Comparison of ENCODE assay signal across 12 cellular contexts in genomic region chr2:101349893-101350662, GRCh38. TPM values are rescaled to one million over a fixed set of nuclear protein-coding genes. Genes with fewer than 3 reads are reported as not detected.
A peak's percentile ranks its signal among the peaks of the same experiment; 100 is the strongest.
DNase-seq lines count a peak whose midpoint lies in the region; ATAC-seq and TF ChIP-seq lines count a peak whose summit lies in the region.
"Had no signal": no experiment of that assay in that cellular context is flagged by ENCODE, and none has a peak within 500 bp of the region (broad histone marks: within the 10 kb centered on the region; RNA-seq: fewer than 3 reads in every experiment).

No MANE protein-coding gene starts in this region.

- peak; percentile 50 for DNase-seq in AG08395 (ENCODE audit: low spot score)
- peak; percentile 23 for DNase-seq in HuH-7.5 (ENCODE audit: low spot score)
- DNase-seq in brain pericyte (ENCODE audit: low read depth, low spot score), result peak; percentile 22
- no peak for DNase-seq in left lung
- no peak for DNase-seq in activated CD8-positive, alpha-beta memory T cell treated with anti-CD3 and anti-CD28 coated beads, Interleukin-2, amount 50 U/mL, for 4 hours
- DNase-seq in activated CD8-positive, alpha-beta memory T cell treated with anti-CD3 and anti-CD28 coated beads, Interleukin-2, amount 50 U/mL, for 48 hours, result no peak
- no peak for DNase-seq in prostate gland (ENCODE audit: low spot score)
- no peak for DNase-seq in NCI-H2227 treated with DMSO at 0.1 percent for 48 hours (lab: John Stamatoyannopoulos, UW)
- DNase-seq: DMS 273 treated with DMSO at 0.1 percent for 48 hours, heart right ventricle, right lobe of liver had no signal

- no peaks in the 10 kb centered on the region for H3K36me3 ChIP-seq in left lung
- no peaks in the 10 kb centered on the region for H3K36me3 ChIP-seq in prostate gland
- H3K36me3 ChIP-seq: heart right ventricle, right lobe of liver had no signal

- ATAC-seq in left lung, result peak; percentile 48

- intact Hi-C loops in left lung (cut with DNase I), result no loop called here
- intact Hi-C loops in prostate gland (cut with DNase I), result no loop called here

- WGBS in prostate gland, result 79% methylated on average over 7 of the region's 7 CpGs

- H3K4me3 ChIP-seq in left lung (no peak overlapping the region), prostate gland (no peak overlapping the region)
- H3K4me3 ChIP-seq: heart right ventricle, right lobe of liver had no signal

- H3K9me3 ChIP-seq in left lung (no peaks in the 10 kb centered on the region), prostate gland (no peaks in the 10 kb centered on the region)
- H3K9me3 ChIP-seq: heart right ventricle, right lobe of liver had no signal

- H3K4me1 ChIP-seq in left lung (no peaks in the 10 kb centered on the region), prostate gland (replicated peaks) (no peaks in the 10 kb centered on the region)
- H3K4me1 ChIP-seq: heart right ventricle, right lobe of liver had no signal

- H3K27ac ChIP-seq in left lung, result no peak overlapping the region
- H3K27ac ChIP-seq in prostate gland, result no peak overlapping the region
- H3K27ac ChIP-seq: heart right ventricle, right lobe of liver had no signal

- TF ChIP-seq CTCF in left lung (IDR thresholded peaks at IDR 0.05) (no peak), prostate gland (IDR thresholded peaks at IDR 0.05) (peak in 1 of 4 experiments; percentile 13)

- H3K27me3 ChIP-seq in left lung, result no peaks in the 10 kb centered on the region
- no peaks in the 10 kb centered on the region for H3K27me3 ChIP-seq in prostate gland (replicated peaks; ENCODE audit: insufficient read depth)
- H3K27me3 ChIP-seq: heart right ventricle, right lobe of liver had no signal

- TF ChIP-seq POLR2A in prostate gland (IDR thresholded peaks at IDR 0.05), result no peak

RNA-seq across cellular contexts. Expression of gene CREG2, which starts 37.2 kb away (rescaled TPM):
- total RNA-seq in left lung, result not detected
- not detected for total RNA-seq in prostate gland
- total RNA-seq: subcutaneous adipose tissue had no signal

RNA-seq across cellular contexts. Expression of gene RNF149, which starts 41.6 kb away (rescaled TPM):
- 100 to 1,000 TPM in 1 of 2 donors, 10 to 100 TPM in 1; 52.9 to 111 TPM for total RNA-seq in left lung
- total RNA-seq in prostate gland, result 10 to 100 TPM; 57.2 to 75.4 TPM

Comparison
In these comparisons a context has a peak if more than half of its experiments do, and no peak if none do; other contexts are left out.
1. DNase-seq: peak in AG08395 (single experiment), HuH-7.5 (single experiment) and brain pericyte (single experiment); none in left lung (0 of 2), activated CD8-positive, alpha-beta memory T cell treated with anti-CD3 and anti-CD28 coated beads, Interleukin-2, amount 50 U/mL, for 4 hours (single experiment), activated CD8-positive, alpha-beta memory T cell treated with anti-CD3 and anti-CD28 coated beads, Interleukin-2, amount 50 U/mL, for 48 hours (single experiment), prostate gland (single experiment) and NCI-H2227 treated with DMSO at 0.1 percent for 48 hours (single experiment).